Comparison of ENCODE assay signal across 8 cellular contexts in the genomic region with DNA sequence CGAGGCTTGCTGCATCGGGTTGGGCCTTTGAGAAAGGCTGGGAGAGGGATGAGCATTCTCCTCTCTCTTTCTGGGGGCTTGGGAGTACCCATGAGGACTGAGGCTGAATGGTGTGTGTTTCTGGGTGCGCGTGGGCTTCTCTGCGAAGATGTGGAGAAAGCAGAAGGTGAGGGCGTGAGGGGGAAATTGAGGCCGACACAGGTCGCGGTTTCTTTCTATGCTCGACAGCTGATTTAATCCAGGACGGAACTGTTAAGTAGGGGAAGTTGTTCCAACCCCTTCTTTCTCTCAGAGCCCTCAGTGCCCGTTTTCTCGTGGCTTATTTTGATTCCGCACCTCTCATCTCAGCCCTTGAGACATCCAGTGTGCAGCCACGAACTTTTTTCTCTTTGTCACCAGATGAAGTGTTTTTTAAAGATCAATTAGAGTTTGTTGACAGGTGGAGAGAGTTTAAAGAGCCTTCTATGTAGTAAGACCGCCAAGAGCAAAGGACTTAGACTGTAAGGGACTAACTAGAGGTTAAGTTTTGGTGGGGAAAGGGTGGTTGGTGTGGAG.
DNase-seq lines count a peak whose midpoint lies in the region; FAIRE-seq and TF ChIP-seq lines count a peak whose summit lies in the region.

No MANE protein-coding gene starts in this region.

- H3K4me1 ChIP-seq in iPS-15b (ENCODE audit: control insufficient read depth, insufficient read depth, low read length) (peaks cover 5% of the 10 kb centered on the region), stomach smooth muscle (ENCODE audit: control insufficient read depth, insufficient read depth, low read length) (peaks cover 26% of the 10 kb centered on the region)

- TF ChIP-seq CTCF in WI38 (IDR thresholded peaks at IDR 0.05; ENCODE audit: low read depth, low read length) (no peak), D721Med (IDR thresholded peaks at IDR 0.05; ENCODE audit: insufficient read depth, missing control alignments) (no peak)

- H3K9me3 ChIP-seq in iPS-15b (ENCODE audit: control insufficient read depth, insufficient read depth, low read length): no peaks in the 10 kb centered on the region
- H3K9me3 ChIP-seq in stomach smooth muscle (ENCODE audit: control insufficient read depth in 2 of 2, low read length in 2 of 2): no peaks in the 10 kb centered on the region

- FAIRE-seq in D721Med (lab: Jason Lieb, UNC): no peak

- H3K27ac ChIP-seq in stomach smooth muscle (ENCODE audit: low read length): peak overlapping the region; percentile 80

- H3K36me3 ChIP-seq in iPS-15b (ENCODE audit: control insufficient read depth, insufficient read depth, low read length): no peaks in the 10 kb centered on the region
- no peaks in the 10 kb centered on the region for H3K36me3 ChIP-seq in stomach smooth muscle (ENCODE audit: control insufficient read depth in 2 of 2, insufficient read depth in 2 of 2, low read length in 2 of 2)

- DNase-seq in NCI-H82 (lab: John Stamatoyannopoulos, UW) (peak; percentile 72), NCI-H82 treated with DMSO at 0.1 percent for 48 hours (lab: John Stamatoyannopoulos, UW; ENCODE audit: unreplicated experiment) (no peak), NCI-H345 treated with DMSO at 0.1 percent for 48 hours (lab: John Stamatoyannopoulos, UW; ENCODE audit: unreplicated experiment) (no peak), DMS114 treated with DMSO at 0.1 percent for 48 hours (lab: John Stamatoyannopoulos, UW; ENCODE audit: unreplicated experiment) (no peak), D721Med (ENCODE audit: insufficient read length, low spot score) (no peak)

- peaks cover 51% of the 10 kb centered on the region for H3K27me3 ChIP-seq in iPS-15b (ENCODE audit: control insufficient read depth, insufficient read depth, low read length)
- H3K27me3 ChIP-seq in stomach smooth muscle (ENCODE audit: control insufficient read depth in 1 of 2, insufficient read depth in 2 of 2, low read length in 2 of 2): no peaks in the 10 kb centered on the region

- H3K4me3 ChIP-seq in WI38 (ENCODE audit: low read depth, low read length) (peak overlapping the region; percentile 73), iPS-15b (ENCODE audit: low read depth, low read length) (peak overlapping the region; percentile 74), stomach smooth muscle (ENCODE audit: low read length in 2 of 2) (peak overlapping the region; percentile 76 to 92)

- peak overlapping the region; percentile 76 for H3K9ac ChIP-seq in iPS-15b (ENCODE audit: low read depth, low read length)
- peak overlapping the region; percentile 76 to 85 for H3K9ac ChIP-seq in stomach smooth muscle (ENCODE audit: low read length in 2 of 2)
